Comparison of ENCODE assay signal across 30 cellular contexts in genomic region chr6:29355603-29356002, GRCh38. TPM values are rescaled to one million over a fixed set of nuclear protein-coding genes. Genes with fewer than 3 reads are reported as not detected.
A peak's percentile ranks its signal among the peaks of the same experiment; 100 is the strongest.
DNase-seq lines count a peak whose midpoint lies in the region; ATAC-seq, FAIRE-seq and TF ChIP-seq lines count a peak whose summit lies in the region.
"Had no signal": no experiment of that assay in that cellular context is flagged by ENCODE, and none has a peak within 500 bp of the region (broad histone marks: within the 10 kb centered on the region; RNA-seq: fewer than 3 reads in every experiment).

No MANE protein-coding gene starts in this region.

- peak overlapping the region in 1 of 3 experiments; percentile 3; a peak in 1 of 7 replicates for H3K27ac Mint-ChIP-seq in H9
- H3K27ac Mint-ChIP-seq: activated CD4-positive, alpha-beta T cell treated with anti-CD3 and anti-CD28 coated beads, Interleukin-2, amount 10 ng/mL, durations not matched to agents 24 days and 14 days; activated naive CD8-positive, alpha-beta T cell treated with anti-CD3 and anti-CD28 coated beads for 36 hours; CD8-positive, alpha-beta T cell; memory B cell; nephron progenitor cell; stimulated activated effector memory CD8-positive, alpha-beta T cell treated with anti-CD3 and anti-CD28 coated beads, Interleukin-12 subunit alpha, Interleukin-12 subunit beta, amount 100 ng/mL, for 72 hours had no signal

- no peaks in the 10 kb centered on the region for H3K4me1 ChIP-seq in H9 (ENCODE audit: insufficient read depth, low read length)
- H3K4me1 ChIP-seq in PC-3 (ENCODE audit: insufficient read depth, low read length): no peaks in the 10 kb centered on the region
- no peaks in the 10 kb centered on the region for H3K4me1 ChIP-seq in small intestine (ENCODE audit: control insufficient read depth in 2 of 2, insufficient read depth in 1 of 2, low read depth in 1 of 2, low read length in 1 of 2)
- H3K4me1 ChIP-seq: BE2C, colonic mucosa, SJCRH30, tibial nerve had no signal

- H4K5ac ChIP-seq in H9 (ENCODE audit: insufficient read length, low read depth, low read length): no peak overlapping the region

- BruUV-seq in PC-3 (replicated peaks; lab: Mats Ljungman, UMichigan): no TSS peak

- CTCF ChIA-PET in PC-3 (lab: Charles Lee): no interaction called here

- no peak overlapping the region for H3K23ac ChIP-seq in H9 (ENCODE audit: insufficient read length, low read depth, low read length)

- H3K4me3 Mint-ChIP-seq in H9: no peak overlapping the region
- H3K4me3 Mint-ChIP-seq: activated CD4-positive, alpha-beta T cell treated with anti-CD3 and anti-CD28 coated beads, Interleukin-2, amount 10 ng/mL, durations not matched to agents 24 days and 14 days; activated naive CD8-positive, alpha-beta T cell treated with anti-CD3 and anti-CD28 coated beads for 36 hours; CD8-positive, alpha-beta T cell; memory B cell; nephron progenitor cell; stimulated activated effector memory CD8-positive, alpha-beta T cell treated with anti-CD3 and anti-CD28 coated beads, Interleukin-12 subunit alpha, Interleukin-12 subunit beta, amount 100 ng/mL, for 72 hours had no signal

- 0 out of 7 replicates have a peak, but pooled peaks cover 0 to 3% (median 0%) of the 10 kb centered on the region in 3 experiments for H3K36me3 Mint-ChIP-seq in H9 (ENCODE audit: insufficient read depth in 1 of 3, low read depth in 3 of 3)
- H3K36me3 Mint-ChIP-seq: activated naive CD8-positive, alpha-beta T cell treated with anti-CD3 and anti-CD28 coated beads for 36 hours; CD8-positive, alpha-beta T cell; memory B cell; stimulated activated effector memory CD8-positive, alpha-beta T cell treated with anti-CD3 and anti-CD28 coated beads, Interleukin-12 subunit alpha, Interleukin-12 subunit beta, amount 100 ng/mL, for 72 hours had no signal

- H3K79me1 ChIP-seq in H9 (ENCODE audit: insufficient read depth, low read depth, low read length, poor library complexity, severe bottlenecking): no peaks in the 10 kb centered on the region

- no peak for ATAC-seq in PC-3
- ATAC-seq: CD8-positive, alpha-beta T cell; left lobe of liver; stimulated activated effector memory CD8-positive, alpha-beta T cell treated with anti-CD3 and anti-CD28 coated beads, Interleukin-12 subunit alpha, Interleukin-12 subunit beta, amount 100 ng/mL, for 72 hours had no signal

- H3K27me3 ChIP-seq in H9 (ENCODE audit: insufficient read depth, low read length) (no peaks in the 10 kb centered on the region), PC-3 (ENCODE audit: low read length) (peaks cover 20% of the 10 kb centered on the region), small intestine (ENCODE audit: control insufficient read depth in 2 of 2, insufficient read depth in 2 of 2, low read length in 2 of 2) (peaks cover 0 to 1% of the 10 kb centered on the region in 2 donors), brain microvascular endothelial cell (replicated peaks) (no peaks in the 10 kb centered on the region)
- H3K27me3 ChIP-seq: BE2C, colonic mucosa, ovary, SJCRH30, tibial nerve had no signal

- TF ChIP-seq CTCF in H9 (conservative IDR thresholded peaks at IDR 0.05) (peak; percentile 40; the same call in 1 of the 3 replicates), PC-3 (conservative IDR thresholded peaks at IDR 0.05; ENCODE audit: low read depth, low read length) (0 out of 2 replicates have a peak, but pooled peaks have one; percentile 20), brain microvascular endothelial cell (IDR thresholded peaks at IDR 0.05; ENCODE audit: low read depth, low read length, missing control alignments) (no peak)

- H3K36me3 ChIP-seq in PC-3 (ENCODE audit: low read depth, low read length): no peaks in the 10 kb centered on the region
- no peaks in the 10 kb centered on the region for H3K36me3 ChIP-seq in small intestine (ENCODE audit: control insufficient read depth in 2 of 2, insufficient read depth in 2 of 2, low read length in 2 of 2)
- H3K36me3 ChIP-seq in brain microvascular endothelial cell (replicated peaks): no peaks in the 10 kb centered on the region
- H3K36me3 ChIP-seq: BE2C, colonic mucosa, ovary, SJCRH30, tibial nerve had no signal

- H4K20me1 ChIP-seq in H9 (ENCODE audit: control insufficient read depth, insufficient read depth, insufficient read length) (no peaks in the 10 kb centered on the region), PC-3 (ENCODE audit: low read length) (no peaks in the 10 kb centered on the region)

- H2AK5ac ChIP-seq in H9 (ENCODE audit: insufficient read length, low read length): no peak overlapping the region

- no peak overlapping the region for H2BK120ac ChIP-seq in H9 (ENCODE audit: low read depth, low read length, poor library complexity, severe bottlenecking)

- H3K4me2 ChIP-seq in H9 (ENCODE audit: insufficient read depth, insufficient read length, low read length) (no peak overlapping the region), PC-3 (ENCODE audit: low read length) (no peak overlapping the region)

- H4K91ac ChIP-seq in H9 (ENCODE audit: insufficient read length, low read depth, low read length): no peak overlapping the region

- H2AFZ ChIP-seq in H9 (ENCODE audit: low read length): no peak overlapping the region
- no peak overlapping the region for H2AFZ ChIP-seq in PC-3 (ENCODE audit: low read length)

- no peak overlapping the region for H2BK20ac ChIP-seq in H9 (ENCODE audit: low read depth, low read length, poor library complexity, severe bottlenecking)

- peaks cover 4 to 8% of the 10 kb centered on the region in 2 experiments for H3K4me1 Mint-ChIP-seq in H9
- H3K4me1 Mint-ChIP-seq: activated CD4-positive, alpha-beta T cell treated with anti-CD3 and anti-CD28 coated beads, Interleukin-2, amount 10 ng/mL, durations not matched to agents 24 days and 14 days; activated naive CD8-positive, alpha-beta T cell treated with anti-CD3 and anti-CD28 coated beads for 36 hours; memory B cell; nephron progenitor cell; stimulated activated effector memory CD8-positive, alpha-beta T cell treated with anti-CD3 and anti-CD28 coated beads, Interleukin-12 subunit alpha, Interleukin-12 subunit beta, amount 100 ng/mL, for 72 hours had no signal

- in situ Hi-C loops in brain microvascular endothelial cell (cut with HindIII; ENCODE audit: low pct_ligation_motif_present, low sequenced_read_pairs): no loop called here

- no peak overlapping the region for H3K27ac ChIP-seq in H9 (ENCODE audit: insufficient read length, low read depth, low read length)
- no peak overlapping the region for H3K27ac ChIP-seq in PC-3 (ENCODE audit: low read length)
- H3K27ac ChIP-seq in small intestine (ENCODE audit: low read depth in 1 of 2, low read length in 1 of 2): no peak overlapping the region
- H3K27ac ChIP-seq in brain microvascular endothelial cell: no peak overlapping the region
- H3K27ac ChIP-seq: colonic mucosa, epithelial cell of prostate, ovary, SJCRH30, tibial nerve had no signal

- H3K4me3 ChIP-seq in PC-3 (ENCODE audit: low read length) (no peak overlapping the region), small intestine (ENCODE audit: low read depth in 1 of 2, low read length in 2 of 2) (no peak overlapping the region), brain microvascular endothelial cell (ENCODE audit: low read depth, low read length) (no peak overlapping the region)
- H3K4me3 ChIP-seq: colonic mucosa, ovary, SJCRH30, tibial nerve had no signal

- H3K9ac ChIP-seq in H9 (ENCODE audit: extremely low read depth, insufficient read length, low read length) (no peak overlapping the region), PC-3 (ENCODE audit: low read length) (no peak overlapping the region)

- H3K9me2 ChIP-seq in PC-3 (replicated peaks; ENCODE audit: low read length): no peaks in the 10 kb centered on the region

- FAIRE-seq in small intestine (lab: Jason Lieb, UNC): no peak
- FAIRE-seq: GM12892, islet of Langerhans had no signal

- H3K14ac ChIP-seq in H9 (ENCODE audit: insufficient read depth, low read length): no peak overlapping the region

- no peak overlapping the region for H3T11ph ChIP-seq in H9 (ENCODE audit: low read length)

- H2BK5ac ChIP-seq in H9 (ENCODE audit: insufficient read length, low read length): no peak overlapping the region

- intact Hi-C loops in PC-3 (cut with micrococcal nuclease): no loop called here

- no peaks in the 10 kb centered on the region for H3K9me3 Mint-ChIP-seq in H9

- WGBS in H9 (ENCODE audit: extremely low coverage, insufficient read length, low lambda C conversion rate): no CpG with 5 or more reads among the region's 1 CpG
- WGBS in small intestine, 3 donors: 35 to 49% (median 49%) methylated on average over 1 of the region's 1 CpG

- H4K8ac ChIP-seq in H9 (replicated peaks; ENCODE audit: insufficient read length, low read depth, low read length): no peak overlapping the region

- no peak overlapping the region for H3K18ac ChIP-seq in H9 (ENCODE audit: insufficient read length, low read depth, low read length)

- H2BK15ac ChIP-seq in H9 (ENCODE audit: low read depth, low read length): no peak overlapping the region

- no peak overlapping the region for H2BK12ac ChIP-seq in H9 (ENCODE audit: insufficient read length, low read depth, low read length)

- H3K79me2 ChIP-seq in H9 (ENCODE audit: insufficient read depth, low read length) (no peaks in the 10 kb centered on the region), PC-3 (ENCODE audit: low read length) (no peaks in the 10 kb centered on the region)

- no peaks in the 10 kb centered on the region for H3F3A ChIP-seq in PC-3 (ENCODE audit: low read length, unreplicated experiment)

- H3K4ac ChIP-seq in H9 (ENCODE audit: low read depth, low read length): no peak overlapping the region

- H3K56ac ChIP-seq in H9 (ENCODE audit: insufficient read length, low read depth, low read length): no peak overlapping the region

- no peaks in the 10 kb centered on the region for H3K27me3 Mint-ChIP-seq in H9 (ENCODE audit: low read depth)

- POLR2A ChIA-PET in PC-3 (lab: Charles Lee; ENCODE audit: unreplicated experiment): no interaction called here

- H3K9me3 ChIP-seq in H9 (ENCODE audit: control insufficient read depth, low read depth, low read length): no peaks in the 10 kb centered on the region
- H3K9me3 ChIP-seq in PC-3 (ENCODE audit: low read length): no peaks in the 10 kb centered on the region
- no peaks in the 10 kb centered on the region for H3K9me3 ChIP-seq in small intestine (ENCODE audit: control insufficient read depth, low read depth)
- H3K9me3 ChIP-seq: BE2C, colonic mucosa, ovary, SJCRH30 had no signal

- no peaks in the 10 kb centered on the region for H3K23me2 ChIP-seq in H9 (ENCODE audit: insufficient read length, low read depth, low read length, poor library complexity, severe bottlenecking)

- no peak for DNase-seq in H9
- DNase-seq in PC-3: no peak
- peak; percentile 12 for DNase-seq in iPS-NIHi7 (ENCODE audit: extremely low spot score)
- DNase-seq in small intestine: no peak
- no peak for DNase-seq in brain microvascular endothelial cell
- DNase-seq: activated CD4-positive, alpha-beta T cell treated with anti-CD3 and anti-CD28 coated beads, Interleukin-2, amount 10 ng/mL, durations not matched to agents 24 days and 14 days; activated effector memory CD4-positive, alpha-beta T cell treated with anti-CD3 and anti-CD28 coated beads, Interleukin-2, amount 50 U/mL, for 16 hours; activated naive CD8-positive, alpha-beta T cell treated with anti-CD3 and anti-CD28 coated beads for 36 hours; activated T-cell treated with anti-CD3 and anti-CD28 coated beads, Interleukin-2, amount 50 U/mL, for 1 hour; aorta; BE2C; CD8-positive, alpha-beta T cell; colonic mucosa; effector CD8-positive, alpha-beta T cell; MV-4-11; NCI-H446; NCI-H748 treated with DMSO at 0.1 percent for 48 hours; nephron progenitor cell; ovary; RPMI8226; SJCRH30; T1000 had no signal

RNA-seq across cellular contexts. Expression of gene OR5V1, which starts 13.1 kb away (rescaled TPM):
- total RNA-seq in H9 (2021) (not detected in 2 replicates), PC-3 (2014; rRNA removed) (not detected in 2 replicates)
- polyA plus RNA-seq in small intestine: not detected
- total RNA-seq: activated CD4-positive, alpha-beta T cell treated with anti-CD3 and anti-CD28 coated beads, Interleukin-2, amount 10 ng/mL, durations not matched to agents 24 days and 14 days; activated naive CD8-positive, alpha-beta T cell treated with anti-CD3 and anti-CD28 coated beads for 36 hours; aorta; CD8-positive, alpha-beta T cell; colonic mucosa; left lobe of liver; LHCN-M2; ovary; SJCRH30; tibial nerve had no signal
- polyA plus RNA-seq: aorta, ovary had no signal

RNA-seq across cellular contexts. Expression of gene OR12D3, which starts 19.5 kb away (rescaled TPM):
- total RNA-seq in H9 (2021): not detected in 2 replicates
- total RNA-seq in PC-3 (2014; rRNA removed): not detected in 2 replicates
- polyA plus RNA-seq in small intestine: not detected
- total RNA-seq: activated CD4-positive, alpha-beta T cell treated with anti-CD3 and anti-CD28 coated beads, Interleukin-2, amount 10 ng/mL, durations not matched to agents 24 days and 14 days; activated naive CD8-positive, alpha-beta T cell treated with anti-CD3 and anti-CD28 coated beads for 36 hours; aorta; CD8-positive, alpha-beta T cell; colonic mucosa; left lobe of liver; LHCN-M2; ovary; SJCRH30; tibial nerve had no signal
- polyA plus RNA-seq: aorta, ovary had no signal

RNA-seq across cellular contexts. Expression of gene OR12D2, which starts 39.8 kb away (rescaled TPM):
- total RNA-seq in H9 (2021): not detected in 2 replicates
- not detected in 2 replicates for total RNA-seq in PC-3 (2014; rRNA removed)
- not detected for polyA plus RNA-seq in small intestine
- total RNA-seq: activated CD4-positive, alpha-beta T cell treated with anti-CD3 and anti-CD28 coated beads, Interleukin-2, amount 10 ng/mL, durations not matched to agents 24 days and 14 days; activated naive CD8-positive, alpha-beta T cell treated with anti-CD3 and anti-CD28 coated beads for 36 hours; aorta; CD8-positive, alpha-beta T cell; colonic mucosa; left lobe of liver; LHCN-M2; SJCRH30; tibial nerve had no signal
- polyA plus RNA-seq: aorta, ovary had no signal

RNA-seq across cellular contexts. Expression of gene OR14J1, which starts 54.1 kb away (rescaled TPM):
- total RNA-seq in H9 (2021) (not detected in 2 replicates), PC-3 (2014; rRNA removed) (not detected in 2 replicates)
- not detected for polyA plus RNA-seq in small intestine
- total RNA-seq: activated CD4-positive, alpha-beta T cell treated with anti-CD3 and anti-CD28 coated beads, Interleukin-2, amount 10 ng/mL, durations not matched to agents 24 days and 14 days; activated naive CD8-positive, alpha-beta T cell treated with anti-CD3 and anti-CD28 coated beads for 36 hours; aorta; CD8-positive, alpha-beta T cell; colonic mucosa; left lobe of liver; LHCN-M2; SJCRH30; tibial nerve had no signal
- polyA plus RNA-seq: aorta, ovary had no signal

RNA-seq across cellular contexts. Expression of gene OR12D1, which starts 59.1 kb away (rescaled TPM):
- total RNA-seq in H9 (2021) (not detected in 2 replicates), PC-3 (2014; rRNA removed) (not detected in 2 replicates)
- not detected for polyA plus RNA-seq in small intestine
- total RNA-seq: activated CD4-positive, alpha-beta T cell treated with anti-CD3 and anti-CD28 coated beads, Interleukin-2, amount 10 ng/mL, durations not matched to agents 24 days and 14 days; activated naive CD8-positive, alpha-beta T cell treated with anti-CD3 and anti-CD28 coated beads for 36 hours; aorta; CD8-positive, alpha-beta T cell; colonic mucosa; left lobe of liver; LHCN-M2; ovary; SJCRH30; tibial nerve had no signal
- polyA plus RNA-seq: aorta, ovary had no signal
